ENCODE assay signal across 8 cellular contexts in genomic region chr3:88003115-88003755, GRCh38.
DNase-seq lines count a peak whose midpoint lies in the region; FAIRE-seq lines count a peak whose summit lies in the region.

No MANE protein-coding gene starts in this region.

- DNase-seq in EL (peak; percentile 42), HuH-7.5 (ENCODE audit: low spot score) (peak; percentile 12), SW480 (ENCODE audit: low spot score) (peak; percentile 44), globus pallidus (ENCODE audit: low spot score) (peak; percentile 42), smooth muscle cell of the brain vasculature (ENCODE audit: low read depth, low spot score) (peak; percentile 23)
- DNase-seq in activated CD8-positive, alpha-beta memory T cell treated with anti-CD3 and anti-CD28 coated beads for 24 hours: no peak
- DNase-seq in activated CD8-positive, alpha-beta memory T cell treated with anti-CD3 and anti-CD28 coated beads, Interleukin-2, amount 50 U/mL, for 48 hours: no peak

- peak; percentile 96 for FAIRE-seq in A204.1 (lab: Jason Lieb, UNC)

Comparison
In these comparisons a context has a peak if more than half of its experiments do, and no peak if none do; other contexts are left out.
1. DNase-seq: peak in EL (single experiment), HuH-7.5 (single experiment), SW480 (single experiment), globus pallidus (single experiment) and smooth muscle cell of the brain vasculature (single experiment); none in activated CD8-positive, alpha-beta memory T cell treated with anti-CD3 and anti-CD28 coated beads for 24 hours (single experiment) and activated CD8-positive, alpha-beta memory T cell treated with anti-CD3 and anti-CD28 coated beads, Interleukin-2, amount 50 U/mL, for 48 hours (single experiment).